In genomic region chr16:56482667-56483236, GRCh38 we compare ENCODE assay signal across 28 cellular contexts.
"Had no signal": no experiment of that assay in that cellular context is flagged by ENCODE, and none has a peak within 500 bp of the region (broad histone marks: within the 10 kb centered on the region; RNA-seq: fewer than 3 reads in every experiment).

No MANE protein-coding gene starts in this region.

- H3K27me3 ChIP-seq: adrenal gland, cardiac muscle cell, dorsolateral prefrontal cortex, left lung, testis, transverse colon had no signal

- H3K27ac ChIP-seq: cardiac muscle cell, coronary artery, left lung, lower lobe of right lung, skin epidermis, testis, transverse colon had no signal

- H3K4me3 ChIP-seq: adrenal gland, cardiac muscle cell, coronary artery, dorsolateral prefrontal cortex, left lung, lower lobe of right lung, skin epidermis, testis, transverse colon had no signal

- DNase-seq: activated CD4-positive, alpha-beta T cell treated with anti-CD3 and anti-CD28 coated beads for 4 hours; activated CD4-positive, alpha-beta T cell treated with anti-CD3 and anti-CD28 coated beads, Interleukin-2, amount 50 U/mL, for 4 hours; activated naive CD4-positive, alpha-beta T cell; activated T-cell treated with anti-CD3 and anti-CD28 coated beads for 4 hours; activated T-cell treated with anti-CD3 and anti-CD28 coated beads, Interleukin-2, amount 50 U/mL, for 72 hours; adrenal gland; aorta; dorsolateral prefrontal cortex; effector memory CD4-positive, alpha-beta T cell; erythroblast; head of caudate nucleus; hippocampal formation; immature natural killer cell; left lung; lower lobe of right lung; mesenchymal stem cell; natural killer cell; posterior cingulate gyrus; stimulated activated CD4-positive, alpha-beta T cell treated with anti-CD3 and anti-CD28 coated beads, Interleukin-12 subunit alpha, Interleukin-12 subunit beta, amount 100 ng/mL, for 4 hours; stimulated activated CD4-positive, alpha-beta T cell treated with anti-CD3 and anti-CD28 coated beads, Interleukin-4, amount 100 ng/mL, for 1 hour; stimulated activated naive CD8-positive, alpha-beta T cell treated with anti-CD3 and anti-CD28 coated beads, Interleukin-15, Interleukin-2, amounts not matched to agents 100 U/mL and 50 U/mL, for 24 hours; testis; transverse colon had no signal

- ATAC-seq: activated naive CD4-positive, alpha-beta T cell treated with anti-CD3 and anti-CD28 coated beads, Interleukin-2, amount 50 U/mL, for 72 hours; activated T-cell treated with anti-CD3 and anti-CD28 coated beads, Interleukin-2, amount 50 U/mL, for 72 hours; left lung; lower lobe of right lung; natural killer cell; sciatic nerve; stimulated activated naive CD8-positive, alpha-beta T cell treated with anti-CD3 and anti-CD28 coated beads, Interleukin-15, Interleukin-2, amounts not matched to agents 100 U/mL and 50 U/mL, for 24 hours had no signal

- H3K4me1 ChIP-seq: left lung, lower lobe of right lung, testis, transverse colon had no signal

- H3K9me3 ChIP-seq: adrenal gland, left lung, lower lobe of right lung, testis, transverse colon had no signal
